Comparison of ENCODE assay signal across 13 cellular contexts in the genomic region with DNA sequence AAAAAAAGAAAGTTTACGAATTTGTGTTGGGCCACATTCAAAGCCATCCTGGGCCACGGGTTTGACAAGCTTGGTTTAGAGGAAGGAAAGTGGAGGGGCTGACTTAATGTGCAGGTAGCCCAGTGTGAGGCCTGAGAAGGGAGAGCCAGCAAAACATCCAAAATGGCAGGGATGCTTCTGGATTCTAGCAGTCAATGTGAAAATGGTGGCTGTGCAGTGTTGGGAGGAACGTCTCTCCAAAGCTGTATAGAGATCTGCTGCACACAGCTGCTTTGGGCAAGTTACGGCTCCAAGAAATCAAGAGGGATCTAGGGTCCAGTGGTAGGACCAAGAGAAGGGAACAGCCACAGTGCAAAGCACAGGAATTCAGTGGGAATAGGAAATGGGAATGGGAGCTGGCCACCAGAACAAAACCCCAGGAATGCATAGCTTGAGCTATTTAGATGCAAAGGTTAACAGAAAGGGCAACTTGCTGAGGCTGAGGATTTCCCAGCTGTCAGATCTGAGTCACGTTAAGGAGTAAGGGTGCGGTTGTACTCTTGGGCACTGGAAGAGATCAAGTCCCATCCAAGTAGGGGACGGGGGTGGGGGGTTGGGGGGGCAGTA.
A peak's percentile ranks its signal among the peaks of the same experiment; 100 is the strongest.
DNase-seq lines count a peak whose midpoint lies in the region; ATAC-seq and TF ChIP-seq lines count a peak whose summit lies in the region.
"Had no signal": no experiment of that assay in that cellular context is flagged by ENCODE, and none has a peak within 500 bp of the region (broad histone marks: within the 10 kb centered on the region; RNA-seq: fewer than 3 reads in every experiment).

No MANE protein-coding gene starts in this region.

- DNase-seq in AG04449 (ENCODE audit: low read depth, low spot score) (peak; percentile 41), HS-5 (ENCODE audit: low read depth) (peak; percentile 67), choroid plexus epithelial cell (ENCODE audit: low read depth) (peak; percentile 78), kidney tubule cell (ENCODE audit: low spot score) (peak; percentile 68), NCI-H524 treated with DMSO at 0.1 percent for 48 hours (lab: John Stamatoyannopoulos, UW) (no peak), thyroid gland (no peak), cardiac septum (ENCODE audit: low spot score) (no peak)
- DNase-seq: activated CD8-positive, alpha-beta T cell treated with anti-CD3 and anti-CD28 coated beads for 36 hours; NCI-H1092; NCI-H82; uterus had no signal

- H3K4me3 ChIP-seq in AG04449 (ENCODE audit: low read depth, low read length) (no peak overlapping the region), choroid plexus epithelial cell (ENCODE audit: low read depth, low read length) (no peak overlapping the region), thyroid gland (replicated peaks in 1 of 3) (no peak overlapping the region)
- H3K4me3 ChIP-seq: uterus had no signal

- POLR2A ChIA-PET in AG04449 (lab: Yijun Ruan, JAX): interaction anchor here (0.7 kb wide), 1 partner anchor 88 kb away, joined by 3 read pairs; no protein-coding TSS in a partner anchor

- no peaks in the 10 kb centered on the region for H3K36me3 ChIP-seq in thyroid gland
- H3K36me3 ChIP-seq: uterus had no signal

- H3K27ac ChIP-seq in thyroid gland: no peak overlapping the region
- H3K27ac ChIP-seq: uterus had no signal

- 82 to 84% methylated on average over 7 of the region's 7 CpGs for WGBS in thyroid gland, 2 donors

- TF ChIP-seq CTCF in AG04449 (IDR thresholded peaks at IDR 0.05; ENCODE audit: insufficient read depth, low read length, missing control alignments) (no peak), choroid plexus epithelial cell (conservative IDR thresholded peaks at IDR 0.05; ENCODE audit: low read depth, low read length) (no peak), thyroid gland (IDR thresholded peaks at IDR 0.05) (no peak)

- intact Hi-C loops in thyroid gland (cut with DNase I): no loop called here
- intact Hi-C loops in cardiac septum (cut with DNase I): no loop called here

- H3K9me3 ChIP-seq in thyroid gland: no peaks in the 10 kb centered on the region
- H3K9me3 ChIP-seq: uterus had no signal

- no peaks in the 10 kb centered on the region for H3K27me3 ChIP-seq in thyroid gland
- H3K27me3 ChIP-seq: uterus had no signal

- H3K4me1 ChIP-seq in thyroid gland: peaks cover 0 to 7% of the 10 kb centered on the region in 2 donors
- H3K4me1 ChIP-seq: uterus had no signal

- CTCF ChIA-PET in AG04449 (lab: Yijun Ruan, JAX): interaction anchor here (0.6 to 1.0 kb wide), 3 partner anchors 36 to 252 kb away, joined by 3 to 4 read pairs (median 3); no protein-coding TSS in a partner anchor

- no peak for ATAC-seq in HG02678 (IDR thresholded peaks at IDR 0.05; ENCODE audit: unreplicated experiment)
- ATAC-seq: activated CD8-positive, alpha-beta T cell treated with anti-CD3 and anti-CD28 coated beads for 36 hours; HCT116 had no signal

- TF ChIP-seq POLR2A in thyroid gland (IDR thresholded peaks at IDR 0.05): no peak

Comparison
In these comparisons a context has a peak if more than half of its experiments do, and no peak if none do; other contexts are left out.
1. DNase-seq: peak in AG04449 (single experiment), HS-5 (single experiment), choroid plexus epithelial cell (single experiment) and kidney tubule cell (single experiment); none in NCI-H524 treated with DMSO at 0.1 percent for 48 hours (single experiment), thyroid gland (0 of 2) and cardiac septum (single experiment).